ENCODE assay signal across 28 cellular contexts in the genomic region with DNA sequence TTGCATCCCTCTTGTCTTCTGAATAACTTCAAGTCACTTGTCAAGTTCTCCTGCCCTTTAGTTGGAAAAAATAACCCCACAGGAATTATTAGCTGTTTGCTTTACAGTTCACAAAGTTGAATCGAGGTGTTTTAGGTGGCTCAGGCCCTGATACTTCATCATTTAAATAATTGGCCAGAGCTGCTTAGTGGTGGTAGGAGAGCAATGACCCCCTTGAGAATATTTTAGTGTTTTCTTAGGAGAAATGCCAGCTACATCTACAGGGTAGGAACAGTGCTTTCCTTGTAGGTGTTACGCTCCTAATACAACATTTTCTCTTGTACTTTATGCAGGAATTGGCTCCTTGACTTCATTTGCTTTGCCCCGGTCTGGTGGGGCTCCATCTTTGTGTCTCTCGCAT.
DNase-seq lines count a peak whose midpoint lies in the region; ATAC-seq, FAIRE-seq and TF ChIP-seq lines count a peak whose summit lies in the region.
"Had no signal": no experiment of that assay in that cellular context is flagged by ENCODE, and none has a peak within 500 bp of the region (broad histone marks: within the 10 kb centered on the region; RNA-seq: fewer than 3 reads in every experiment).

No MANE protein-coding gene starts in this region.

- H3K27me3 ChIP-seq in NT2/D1 (ENCODE audit: insufficient read depth, insufficient read length) (no peaks in the 10 kb centered on the region), mesendoderm (ENCODE audit: insufficient read depth, low read length, poor library complexity) (no peaks in the 10 kb centered on the region), upper lobe of right lung (no peaks in the 10 kb centered on the region)
- H3K27me3 ChIP-seq: adrenal gland, cardiac muscle cell, stomach had no signal

- peak overlapping the region; percentile 52 for H3K56ac ChIP-seq in mesendoderm (ENCODE audit: low read length)

- TF ChIP-seq CTCF in chondrocyte (IDR thresholded peaks at IDR 0.05) (no peak), upper lobe of right lung (IDR thresholded peaks at IDR 0.05) (no peak)

- no peak overlapping the region for H4K5ac ChIP-seq in mesendoderm (ENCODE audit: low read length)

- H3K9ac ChIP-seq in NT2/D1 (ENCODE audit: insufficient read length, low read depth), result peak overlapping the region; percentile 18
- no peak overlapping the region for H3K9ac ChIP-seq in mesendoderm (ENCODE audit: low read length)
- H3K9ac ChIP-seq: KMS-11 had no signal

- peaks cover 11% of the 10 kb centered on the region for H3K79me1 ChIP-seq in mesendoderm (ENCODE audit: low read length)

- H3K4me1 Mint-ChIP-seq in chondrocyte (ENCODE audit: low read depth), result peaks cover 24% of the 10 kb centered on the region
- H3K4me1 Mint-ChIP-seq: naive thymus-derived CD4-positive, alpha-beta T cell had no signal

- H3K4me2 ChIP-seq in mesendoderm (ENCODE audit: low read length), result no peak overlapping the region
- H3K4me2 ChIP-seq: KMS-11 had no signal

- H3K9me3 ChIP-seq in NT2/D1 (ENCODE audit: insufficient read depth, low read length) (peaks cover 14% of the 10 kb centered on the region), upper lobe of right lung (no peaks in the 10 kb centered on the region)
- H3K9me3 ChIP-seq: adrenal gland, stomach had no signal

- no CpG with 5 or more reads among the region's 4 CpGs for WGBS in mesendoderm (ENCODE audit: extremely low coverage, insufficient coverage, low lambda C conversion rate)

- FAIRE-seq in GM12892 (lab: Jason Lieb, UNC), result no peak
- FAIRE-seq: endometrium, frontal cortex, GM19239, islet of Langerhans had no signal

- H3K27ac ChIP-seq in mesendoderm (ENCODE audit: low read depth, low read length) (peak overlapping the region; percentile 73), upper lobe of right lung (no peak overlapping the region)
- H3K27ac ChIP-seq: cardiac muscle cell, KMS-11, left ventricle myocardium inferior, skin epidermis had no signal

- TF ChIP-seq POLR2A in GM12892 (IDR thresholded peaks at IDR 0.05; ENCODE audit: low read depth, low read length), result no peak

- H3K4me3 ChIP-seq in NT2/D1 (ENCODE audit: insufficient read length, low read depth), result no peak overlapping the region
- no peak overlapping the region for H3K4me3 ChIP-seq in mesendoderm (ENCODE audit: low read length)
- H3K4me3 ChIP-seq in upper lobe of right lung, result no peak overlapping the region
- H3K4me3 ChIP-seq: adrenal gland, cardiac muscle cell, HAP-1, left ventricle myocardium inferior, skin epidermis, stomach had no signal

- no peaks in the 10 kb centered on the region for H3K27me3 Mint-ChIP-seq in chondrocyte (ENCODE audit: low read depth)

- H3K18ac ChIP-seq in mesendoderm (ENCODE audit: low read length), result peak overlapping the region; percentile 43

- ATAC-seq in upper lobe of right lung (peak; percentile 24), esophagus mucosa (no peak)
- ATAC-seq: naive thymus-derived CD4-positive, alpha-beta T cell had no signal

- H2BK5ac ChIP-seq in mesendoderm (ENCODE audit: low read length), result no peak overlapping the region

- H2BK15ac ChIP-seq in mesendoderm (replicated peaks; ENCODE audit: low read depth), result no peak overlapping the region

- H3K36me3 ChIP-seq in NT2/D1 (ENCODE audit: insufficient read depth, insufficient read length, low read length), result peaks cover 35% of the 10 kb centered on the region
- no peaks in the 10 kb centered on the region for H3K36me3 ChIP-seq in mesendoderm (ENCODE audit: control insufficient read depth, insufficient read depth, low read length)
- no peaks in the 10 kb centered on the region for H3K36me3 ChIP-seq in upper lobe of right lung
- H3K36me3 ChIP-seq: adrenal gland had no signal

- peaks cover 10% of the 10 kb centered on the region for H3K79me2 ChIP-seq in mesendoderm (ENCODE audit: control insufficient read depth, insufficient read depth, low read length)

- no peak for DNase-seq in NT2/D1 (ENCODE audit: low read depth, low spot score)
- DNase-seq in chondrocyte (ENCODE audit: low spot score), result no peak
- no peak for DNase-seq in mesendoderm
- DNase-seq in upper lobe of right lung, result no peak
- DNase-seq in GM12892 (ENCODE audit: insufficient read length), result no peak
- DNase-seq in T-helper 1 cell, result no peak
- DNase-seq: activated CD4-positive, alpha-beta T cell treated with anti-CD3 and anti-CD28 coated beads, Interleukin-2, amount 50 U/mL, for 1 hour; activated naive CD4-positive, alpha-beta T cell treated with Interleukin-2 at 50 U/mL for 16 hours; adrenal gland; DMS79; left ventricle myocardium inferior; midbrain; naive thymus-derived CD4-positive, alpha-beta T cell; NCI-H1436 treated with DMSO at 0.1 percent for 48 hours; NCI-H510A treated with DMSO at 0.1 percent for 48 hours; NK-92 treated with Interleukin-12 subunit alpha and Interleukin-12 subunit beta, amount 100 ng/mL, for 24 hours; Right ventricle myocardium superior; stomach; T-helper 9 cell had no signal

- H2AK5ac ChIP-seq in mesendoderm (ENCODE audit: low read length), result no peak overlapping the region

- no peak overlapping the region for H3K4me3 Mint-ChIP-seq in chondrocyte (ENCODE audit: unreplicated experiment)
- H3K4me3 Mint-ChIP-seq: naive thymus-derived CD4-positive, alpha-beta T cell had no signal

- peak overlapping the region; percentile 53 for H3K27ac Mint-ChIP-seq in chondrocyte (ENCODE audit: unreplicated experiment)

- no peak overlapping the region for H3K4ac ChIP-seq in mesendoderm (ENCODE audit: low read depth, low read length)

- peaks cover 3% of the 10 kb centered on the region for H3K36me3 Mint-ChIP-seq in chondrocyte (ENCODE audit: low read depth)

- no peaks in the 10 kb centered on the region for H3K9me3 Mint-ChIP-seq in chondrocyte (ENCODE audit: low read depth)

- H2BK120ac ChIP-seq in mesendoderm (ENCODE audit: low read depth, low read length), result no peak overlapping the region

- no peak overlapping the region for H3K23ac ChIP-seq in mesendoderm (ENCODE audit: low read length)

- intact Hi-C loops in upper lobe of right lung (cut with DNase I), result no loop called here

- H3K4me1 ChIP-seq in NT2/D1 (ENCODE audit: insufficient read depth, insufficient read length) (peaks cover 13% of the 10 kb centered on the region), mesendoderm (ENCODE audit: control insufficient read depth, low read depth, low read length) (peaks cover 30% of the 10 kb centered on the region), upper lobe of right lung (peaks cover 35% of the 10 kb centered on the region)
- H3K4me1 ChIP-seq: left ventricle myocardium inferior had no signal

- no peak overlapping the region for H4K8ac ChIP-seq in mesendoderm (ENCODE audit: low read depth, low read length)
